In genomic region chr2:222751821-222752719, GRCh38 we compare ENCODE assay signal across 17 cellular contexts.
DNase-seq lines count a peak whose midpoint lies in the region; TF ChIP-seq lines count a peak whose summit lies in the region.
"Had no signal": no experiment of that assay in that cellular context is flagged by ENCODE, and none has a peak within 500 bp of the region (broad histone marks: within the 10 kb centered on the region; RNA-seq: fewer than 3 reads in every experiment).

No MANE protein-coding gene starts in this region.

- no peaks in the 10 kb centered on the region for H3K9me3 Mint-ChIP-seq in chondrocyte (ENCODE audit: low read depth)
- H3K9me3 Mint-ChIP-seq: natural killer cell treated with Interleukin-12 subunit alpha and Interleukin-12 subunit beta and Interleukin-15 and Interleukin-18, amount 100 ng/mL, for 72 hours had no signal

- H3K27ac Mint-ChIP-seq in chondrocyte (ENCODE audit: unreplicated experiment), result peak overlapping the region; percentile 45
- H3K27ac Mint-ChIP-seq: natural killer cell treated with Interleukin-12 subunit alpha and Interleukin-12 subunit beta and Interleukin-15 and Interleukin-18, amount 100 ng/mL, for 72 hours had no signal

- H3K27ac ChIP-seq in prostate gland (peak overlapping the region; percentile 60 to 75), GM23248 (no peak overlapping the region)
- H3K27ac ChIP-seq: Peyer's patch had no signal

- DNase-seq in NCI-H345 (lab: John Stamatoyannopoulos, UW), result peak; percentile 44
- no peak for DNase-seq in NCI-H345 treated with DMSO at 0.1 percent for 48 hours (lab: John Stamatoyannopoulos, UW; ENCODE audit: unreplicated experiment)
- DNase-seq in NCI-H510A treated with DMSO at 0.1 percent for 48 hours (lab: John Stamatoyannopoulos, UW), result peak; percentile 20
- DNase-seq in chondrocyte (ENCODE audit: low spot score), result no peak
- DNase-seq in prostate gland (ENCODE audit: low spot score), result no peak
- DNase-seq in NCI-H774 (lab: John Stamatoyannopoulos, UW), result no peak
- no peak for DNase-seq in HuH-7 (ENCODE audit: low spot score)
- no peak for DNase-seq in GM23248
- DNase-seq: activated CD4-positive, alpha-beta T cell treated with anti-CD3 and anti-CD28 coated beads, Interleukin-2, amount 50 U/mL, for 4 hours; activated effector memory CD4-positive, alpha-beta T cell treated with anti-CD3 and anti-CD28 coated beads, Interleukin-2, amount 50 U/mL, for 16 hours; Caco-2; central memory CD4-positive, alpha-beta T cell; erythroblast; hippocampal formation; left ventricle myocardium superior; Peyer's patch had no signal

- H2AFZ ChIP-seq in GM23248, result no peak overlapping the region

- H3K9ac ChIP-seq in GM23248, result no peak overlapping the region

- intact Hi-C loops in prostate gland (cut with DNase I), result loop anchor here (2.0 kb wide), 1 partner anchor 37 kb away; no protein-coding TSS in a partner anchor

- no peaks in the 10 kb centered on the region for H3K36me3 Mint-ChIP-seq in chondrocyte (ENCODE audit: low read depth)
- H3K36me3 Mint-ChIP-seq: natural killer cell treated with Interleukin-12 subunit alpha and Interleukin-12 subunit beta and Interleukin-15 and Interleukin-18, amount 100 ng/mL, for 72 hours had no signal

- H4K20me1 ChIP-seq in GM23248 (ENCODE audit: insufficient read depth), result no peaks in the 10 kb centered on the region

- TF ChIP-seq CTCF in chondrocyte (IDR thresholded peaks at IDR 0.05), result peak; percentile 14
- TF ChIP-seq CTCF in prostate gland (IDR thresholded peaks at IDR 0.05), result no peak

- H3F3A ChIP-seq in GM23248 (ENCODE audit: insufficient read depth), result peaks cover 13% of the 10 kb centered on the region; the same call in 1 of the 2 replicates

- H3K36me3 ChIP-seq in prostate gland (no peaks in the 10 kb centered on the region), GM23248 (ENCODE audit: low read depth) (no peaks in the 10 kb centered on the region)
- H3K36me3 ChIP-seq: Peyer's patch had no signal

- TF ChIP-seq POLR2A in prostate gland (IDR thresholded peaks at IDR 0.05), result no peak

- H3K4me3 Mint-ChIP-seq in chondrocyte (ENCODE audit: unreplicated experiment), result no peak overlapping the region
- H3K4me3 Mint-ChIP-seq: natural killer cell treated with Interleukin-12 subunit alpha and Interleukin-12 subunit beta and Interleukin-15 and Interleukin-18, amount 100 ng/mL, for 72 hours had no signal

- H3K4me2 ChIP-seq in GM23248 (ENCODE audit: unreplicated experiment), result no peak overlapping the region

- H3K9me2 ChIP-seq in GM23248 (ENCODE audit: insufficient read depth), result no peaks in the 10 kb centered on the region

- H3K9me3 ChIP-seq in prostate gland (no peaks in the 10 kb centered on the region), GM23248 (ENCODE audit: low read depth) (no peaks in the 10 kb centered on the region)
- H3K9me3 ChIP-seq: Caco-2, Peyer's patch had no signal

- peaks cover 47% of the 10 kb centered on the region for H3K4me1 Mint-ChIP-seq in chondrocyte (ENCODE audit: low read depth)

- H3K4me3 ChIP-seq in prostate gland (no peak overlapping the region), GM23248 (no peak overlapping the region)
- H3K4me3 ChIP-seq: Peyer's patch had no signal

- 74% methylated on average over 13 of the region's 13 CpGs for WGBS in prostate gland
- 83% methylated on average over 13 of the region's 13 CpGs for WGBS in GM23248 (ENCODE audit: low coverage in 1 of 2, low lambda C conversion rate in 2 of 2, missing lambda C conversion rate in 2 of 2), 2 experiments

- H3K79me2 ChIP-seq in GM23248 (ENCODE audit: insufficient read depth), result no peaks in the 10 kb centered on the region

- H3K4me1 ChIP-seq in prostate gland (replicated peaks) (no peaks in the 10 kb centered on the region), GM23248 (ENCODE audit: insufficient read depth) (peaks cover 23% of the 10 kb centered on the region)

- no peaks in the 10 kb centered on the region for H3K27me3 Mint-ChIP-seq in chondrocyte (ENCODE audit: low read depth)

- no peaks in the 10 kb centered on the region for H3K27me3 ChIP-seq in prostate gland (replicated peaks; ENCODE audit: insufficient read depth)
- no peaks in the 10 kb centered on the region for H3K27me3 ChIP-seq in GM23248 (replicated peaks; ENCODE audit: insufficient read depth)
- H3K27me3 ChIP-seq: Peyer's patch had no signal

- in situ Hi-C loops in GM23248 (cut with MboI), result no loop called here

Comparison
In these comparisons a context has a peak if more than half of its experiments do, and no peak if none do; other contexts are left out.
1. DNase-seq: peak in NCI-H345 (single experiment) and NCI-H510A treated with DMSO at 0.1 percent for 48 hours (single experiment); none in NCI-H345 treated with DMSO at 0.1 percent for 48 hours (single experiment), chondrocyte (single experiment), prostate gland (single experiment), NCI-H774 (single experiment), HuH-7 (single experiment) and GM23248 (single experiment).